ENCODE assay signal across 2 cellular contexts in genomic region chr1:189500777-189501176, GRCh38.
TF ChIP-seq lines count a peak whose summit lies in the region.

No MANE protein-coding gene starts in this region.

TF ChIP-seq in SK-N-SH treated with all-trans-retinoic acid at 6 μM for 48 hours, 23 proteins besides CTCF, POLR2A, EP300 and RAD21:
- TF ChIP-seq BACH2 (CRISPR knock-in tag; IDR thresholded peaks at IDR 0.05; ENCODE audit: borderline replicate concordance) (no peak), ZNF8 (CRISPR knock-in tag; IDR thresholded peaks at IDR 0.05) (no peak), TCF4 (CRISPR knock-in tag; IDR thresholded peaks at IDR 0.05; ENCODE audit: borderline replicate concordance) (no peak), GLIS3 (CRISPR knock-in tag; IDR thresholded peaks at IDR 0.05) (no peak), SNAI2 (CRISPR knock-in tag; IDR thresholded peaks at IDR 0.05) (no peak), ZFP3 (CRISPR knock-in tag; IDR thresholded peaks at IDR 0.05) (no peak), CREB5 (CRISPR knock-in tag; IDR thresholded peaks at IDR 0.05; ENCODE audit: low read depth) (no peak), ZNF565 (CRISPR knock-in tag; conservative IDR thresholded peaks at IDR 0.05; ENCODE audit: low read depth) (no peak), PPARA (CRISPR knock-in tag; IDR thresholded peaks at IDR 0.05; ENCODE audit: borderline replicate concordance) (no peak)

TF ChIP-seq in SK-N-SH, 30 proteins besides CTCF, POLR2A, EP300 and RAD21:
- TF ChIP-seq FOXJ3 (CRISPR knock-in tag; IDR thresholded peaks at IDR 0.05): no peak
